Comparison of ENCODE assay signal across 14 cellular contexts in the genomic region with DNA sequence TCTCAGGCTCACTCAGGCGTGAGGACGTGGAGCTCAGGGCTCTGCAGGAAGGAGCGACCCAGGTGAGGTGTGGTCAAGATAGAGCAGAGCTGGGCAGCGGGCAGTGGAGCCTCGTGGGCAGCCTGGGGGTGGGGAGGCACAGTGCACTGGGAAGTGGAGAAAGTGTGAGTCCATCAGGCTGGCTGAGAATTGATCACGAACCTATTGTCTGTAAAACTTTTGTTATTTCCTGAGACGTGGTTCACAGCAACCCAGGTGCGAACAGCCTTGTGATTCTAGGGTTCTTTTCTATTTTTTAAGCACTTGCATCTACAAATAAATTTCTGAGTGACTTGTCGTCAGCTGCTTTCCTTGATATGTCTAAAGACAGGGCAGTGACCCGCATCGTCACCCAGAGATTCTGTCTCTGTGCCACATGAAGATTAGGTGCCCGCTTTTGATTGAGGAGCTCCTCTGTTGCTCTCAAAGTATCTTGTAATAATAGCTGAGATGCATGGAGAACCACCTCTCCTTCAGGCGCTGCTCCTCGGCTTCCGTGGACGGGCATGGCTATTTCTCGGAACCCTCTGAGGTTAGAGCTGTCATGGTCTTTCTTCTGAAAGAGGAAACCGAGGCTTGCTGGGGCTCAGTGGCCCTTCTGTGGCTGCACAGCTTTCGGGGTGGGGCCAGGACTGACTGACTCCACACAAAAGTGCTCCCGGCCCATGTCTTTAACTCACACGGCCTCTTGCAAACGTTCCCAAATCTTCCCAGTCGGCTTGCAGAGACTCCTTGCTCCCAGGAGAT. TPM values are rescaled to one million over a fixed set of nuclear protein-coding genes. Genes with fewer than 3 reads are reported as not detected.
DNase-seq lines count a peak whose midpoint lies in the region; ATAC-seq, FAIRE-seq and TF ChIP-seq lines count a peak whose summit lies in the region.
"Had no signal": no experiment of that assay in that cellular context is flagged by ENCODE, and none has a peak within 500 bp of the region (broad histone marks: within the 10 kb centered on the region; RNA-seq: fewer than 3 reads in every experiment).

No MANE protein-coding gene starts in this region.

- no peak overlapping the region for H3K27ac ChIP-seq in gastrocnemius medialis

- peaks cover 0 to 3% (median 0%) of the 10 kb centered on the region in 3 donors for H3K27me3 ChIP-seq in gastrocnemius medialis
- H3K27me3 ChIP-seq: upper lobe of left lung had no signal

- H3K4me3 Mint-ChIP-seq in activated CD8-positive, alpha-beta memory T cell treated with anti-CD3 and anti-CD28 coated beads, Interleukin-2, amount 10 ng/mL, durations not matched to agents 7 days and 5 days, result peak overlapping the region; percentile 78
- peak overlapping the region; percentile 47 to 67 (median 59) for H3K4me3 Mint-ChIP-seq in T-cell
- peak overlapping the region; percentile 82 for H3K4me3 Mint-ChIP-seq in stimulated activated memory B cell treated with anti-CD40 and anti-IgM and Interleukin-4, amounts not matched to agents 10 μg/mL and 1 μg/mL and 100 μg/mL, for 72 hours
- H3K4me3 Mint-ChIP-seq: neural crest cell had no signal

- H3K27me3 Mint-ChIP-seq in activated CD8-positive, alpha-beta memory T cell treated with anti-CD3 and anti-CD28 coated beads, Interleukin-2, amount 10 ng/mL, durations not matched to agents 7 days and 5 days, result peaks cover 2% of the 10 kb centered on the region
- H3K27me3 Mint-ChIP-seq in T-cell, result no peaks in the 10 kb centered on the region
- H3K27me3 Mint-ChIP-seq in stimulated activated memory B cell treated with anti-CD40 and anti-IgM and Interleukin-4, amounts not matched to agents 10 μg/mL and 1 μg/mL and 100 μg/mL, for 72 hours, result no peaks in the 10 kb centered on the region

- intact Hi-C loops in gastrocnemius medialis (cut with DNase I; ENCODE audit: low total_unique reads), result no loop called here

- POLR2A ChIA-PET in T-cell (lab: Charles Lee), result interaction anchor here (0.6 to 1.3 kb wide), 4 partner anchors 29 to 352 kb away, joined by 3 to 6 read pairs (median 3); no protein-coding TSS in a partner anchor

- no peak for TF ChIP-seq POLR2A in gastrocnemius medialis (IDR thresholded peaks at IDR 0.05)

- H3K4me1 Mint-ChIP-seq in activated CD8-positive, alpha-beta memory T cell treated with anti-CD3 and anti-CD28 coated beads, Interleukin-2, amount 10 ng/mL, durations not matched to agents 7 days and 5 days, result peaks cover 78% of the 10 kb centered on the region
- H3K4me1 Mint-ChIP-seq in T-cell, result peaks cover 51 to 86% (median 63%) of the 10 kb centered on the region in 3 donors
- peaks cover 88% of the 10 kb centered on the region for H3K4me1 Mint-ChIP-seq in stimulated activated memory B cell treated with anti-CD40 and anti-IgM and Interleukin-4, amounts not matched to agents 10 μg/mL and 1 μg/mL and 100 μg/mL, for 72 hours
- H3K4me1 Mint-ChIP-seq: neural crest cell had no signal

- no peak for FAIRE-seq in frontal cortex (lab: Jason Lieb, UNC)
- FAIRE-seq: A204.1 had no signal

- no peak for TF ChIP-seq CTCF in gastrocnemius medialis (IDR thresholded peaks at IDR 0.05 in 4 of 5, conservative IDR thresholded peaks at IDR 0.05 in 1 of 5)

- CTCF ChIA-PET in activated CD8-positive, alpha-beta memory T cell treated with anti-CD3 and anti-CD28 coated beads, Interleukin-2, amount 10 ng/mL, durations not matched to agents 7 days and 5 days (lab: Charles Lee), result interaction anchor here (0.7 to 2.9 kb wide), 8 partner anchors 12 to 171 kb away, joined by 3 to 16 read pairs (median 5); a partner anchor contains a TSS
- CTCF ChIA-PET in T-cell (lab: Charles Lee), result interaction anchor here in 1 of 2 donors (1.0 to 1.2 kb wide), 4 partner anchors 17 to 68 kb away, joined by 3 to 5 read pairs (median 3); no protein-coding TSS in a partner anchor

- in situ Hi-C loops in gastrocnemius medialis (cut with MboI; ENCODE audit: low sequenced_read_pairs in 4 of 4), result no loop called here

- peak; percentile 82 for DNase-seq in activated CD8-positive, alpha-beta memory T cell treated with anti-CD3 and anti-CD28 coated beads, Interleukin-2, amount 10 ng/mL, durations not matched to agents 7 days and 5 days
- DNase-seq in activated CD8-positive, alpha-beta memory T cell treated with anti-CD3 and anti-CD28 coated beads, Interleukin-2, amount 50 U/mL, for 48 hours, result no peak
- DNase-seq in T-cell (no peak), frontal cortex (ENCODE audit: low spot score in 2 of 2) (no peak), DMS 273 (lab: John Stamatoyannopoulos, UW; ENCODE audit: unreplicated experiment) (no peak), gastrocnemius medialis (no peak)
- DNase-seq: activated gamma-delta T cell, dermis blood vessel endothelial cell, hippocampal formation had no signal

- no peaks in the 10 kb centered on the region for H3K9me3 ChIP-seq in gastrocnemius medialis
- H3K9me3 ChIP-seq: upper lobe of left lung had no signal

- H3K4me3 ChIP-seq in gastrocnemius medialis, result no peak overlapping the region
- H3K4me3 ChIP-seq: upper lobe of left lung had no signal

- peaks cover 26% of the 10 kb centered on the region for H3K36me3 Mint-ChIP-seq in activated CD8-positive, alpha-beta memory T cell treated with anti-CD3 and anti-CD28 coated beads, Interleukin-2, amount 10 ng/mL, durations not matched to agents 7 days and 5 days
- peaks cover 8% of the 10 kb centered on the region for H3K36me3 Mint-ChIP-seq in T-cell
- peaks cover 6% of the 10 kb centered on the region for H3K36me3 Mint-ChIP-seq in stimulated activated memory B cell treated with anti-CD40 and anti-IgM and Interleukin-4, amounts not matched to agents 10 μg/mL and 1 μg/mL and 100 μg/mL, for 72 hours

- H3K27ac Mint-ChIP-seq in activated CD8-positive, alpha-beta memory T cell treated with anti-CD3 and anti-CD28 coated beads, Interleukin-2, amount 10 ng/mL, durations not matched to agents 7 days and 5 days, result peak overlapping the region; percentile 96
- peak overlapping the region; percentile 93 to 97 for H3K27ac Mint-ChIP-seq in T-cell
- H3K27ac Mint-ChIP-seq in stimulated activated memory B cell treated with anti-CD40 and anti-IgM and Interleukin-4, amounts not matched to agents 10 μg/mL and 1 μg/mL and 100 μg/mL, for 72 hours, result peak overlapping the region; percentile 95

- no peaks in the 10 kb centered on the region for H3K36me3 ChIP-seq in gastrocnemius medialis
- H3K36me3 ChIP-seq: upper lobe of left lung had no signal

- H3K9me3 Mint-ChIP-seq in activated CD8-positive, alpha-beta memory T cell treated with anti-CD3 and anti-CD28 coated beads, Interleukin-2, amount 10 ng/mL, durations not matched to agents 7 days and 5 days (ENCODE audit: low read depth), result peaks cover 10% of the 10 kb centered on the region
- no peaks in the 10 kb centered on the region for H3K9me3 Mint-ChIP-seq in T-cell
- H3K9me3 Mint-ChIP-seq in stimulated activated memory B cell treated with anti-CD40 and anti-IgM and Interleukin-4, amounts not matched to agents 10 μg/mL and 1 μg/mL and 100 μg/mL, for 72 hours, result no peaks in the 10 kb centered on the region
- H3K9me3 Mint-ChIP-seq: neural crest cell had no signal

- H3K4me1 ChIP-seq in gastrocnemius medialis, result no peaks in the 10 kb centered on the region
- H3K4me1 ChIP-seq: upper lobe of left lung had no signal

- peak; percentile 70 for ATAC-seq in activated CD8-positive, alpha-beta memory T cell treated with anti-CD3 and anti-CD28 coated beads, Interleukin-2, amount 10 ng/mL, durations not matched to agents 7 days and 5 days
- ATAC-seq in GM21737 (IDR thresholded peaks at IDR 0.05; ENCODE audit: unreplicated experiment) (peak; percentile 37), T-cell (replicated peaks in 1 of 4) (peak in 1 of 4 experiments; percentile 12), gastrocnemius medialis (no peak)
- ATAC-seq in stimulated activated memory B cell treated with anti-CD40 and anti-IgM and Interleukin-4, amounts not matched to agents 10 μg/mL and 1 μg/mL and 100 μg/mL, for 72 hours, result peak; percentile 65

RNA-seq across cellular contexts. Expression of a gene that starts 0.7 kb away (rescaled TPM):
- total RNA-seq in activated CD8-positive, alpha-beta memory T cell treated with anti-CD3 and anti-CD28 coated beads, Interleukin-2, amount 10 ng/mL, durations not matched to agents 7 days and 5 days, result 1 to 10 TPM; 8.7 to 9.1 TPM
- total RNA-seq in T-cell (10 to 100 TPM in 3 of 5 donors, 1 to 10 TPM in 2; 3.2 to 19.4 (median 15.0) TPM), frontal cortex (not detected), gastrocnemius medialis (not detected)
- total RNA-seq: dermis blood vessel endothelial cell, neural crest cell had no signal

RNA-seq across cellular contexts. Expression of a gene that starts 35.5 kb away (rescaled TPM):
- total RNA-seq in activated CD8-positive, alpha-beta memory T cell treated with anti-CD3 and anti-CD28 coated beads, Interleukin-2, amount 10 ng/mL, durations not matched to agents 7 days and 5 days, result not detected
- total RNA-seq in T-cell (not detected), frontal cortex (not detected), gastrocnemius medialis (not detected)
- total RNA-seq: dermis blood vessel endothelial cell, neural crest cell, upper lobe of left lung had no signal

Comparison
In these comparisons a context has a peak if more than half of its experiments do, and no peak if none do; other contexts are left out.
1. ATAC-seq: peak in activated CD8-positive, alpha-beta memory T cell treated with anti-CD3 and anti-CD28 coated beads, Interleukin-2, amount 10 ng/mL, durations not matched to agents 7 days and 5 days (single experiment), GM21737 (single experiment) and stimulated activated memory B cell treated with anti-CD40 and anti-IgM and Interleukin-4, amounts not matched to agents 10 μg/mL and 1 μg/mL and 100 μg/mL, for 72 hours (single experiment); none in gastrocnemius medialis (0 of 2).
2. Peak in every context shown above with its lines, with median percentiles within 50 percentile points of each other: H3K27ac Mint-ChIP-seq and H3K4me3 Mint-ChIP-seq.